In the genomic region with DNA sequence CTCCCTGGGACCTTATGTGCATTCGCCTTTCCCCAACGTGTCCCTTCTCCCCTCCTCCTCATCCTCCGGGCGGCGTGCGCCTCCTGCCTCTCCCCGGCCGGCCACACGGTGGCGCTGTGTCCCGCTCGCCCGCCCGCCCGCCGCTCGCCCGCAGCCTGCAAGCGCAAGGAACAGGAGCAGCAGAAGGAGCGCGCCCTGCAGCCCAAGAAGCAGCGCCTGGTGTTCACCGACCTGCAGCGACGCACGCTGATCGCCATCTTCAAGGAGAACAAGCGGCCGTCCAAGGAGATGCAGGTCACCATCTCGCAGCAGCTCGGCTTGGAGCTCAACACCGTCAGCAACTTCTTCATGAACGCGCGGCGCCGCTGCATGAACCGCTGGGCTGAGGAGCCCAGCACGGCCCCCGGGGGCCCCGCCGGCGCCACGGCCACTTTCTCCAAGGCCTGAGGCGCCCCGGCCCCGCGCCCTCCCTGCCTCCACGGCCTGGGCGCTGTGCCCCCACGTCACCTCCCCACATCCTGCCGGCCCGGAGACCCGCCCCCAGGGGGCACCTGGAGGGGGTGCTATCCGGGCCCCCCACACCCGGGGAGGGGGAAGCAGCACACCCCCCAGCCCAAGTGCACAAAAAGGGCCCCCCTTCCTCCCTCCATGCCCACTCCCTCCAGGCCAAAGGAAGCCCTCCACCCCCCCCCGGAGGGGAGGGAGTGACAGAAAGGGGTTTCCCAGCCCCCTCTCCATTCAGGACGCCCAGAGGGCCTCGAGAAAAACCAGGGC, we compare ENCODE assay signal across 10 cellular contexts. TPM values are rescaled to one million over a fixed set of nuclear protein-coding genes. Genes with fewer than 3 reads are reported as not detected.
DNase-seq lines count a peak whose midpoint lies in the region; ATAC-seq and TF ChIP-seq lines count a peak whose summit lies in the region.
"Had no signal": no experiment of that assay in that cellular context is flagged by ENCODE, and none has a peak within 500 bp of the region (broad histone marks: within the 10 kb centered on the region; RNA-seq: fewer than 3 reads in every experiment).

No MANE protein-coding gene starts in this region.

- H3K36me3 ChIP-seq in gastrocnemius medialis: no peaks in the 10 kb centered on the region

- peaks cover 8% of the 10 kb centered on the region for H3K4me1 Mint-ChIP-seq in stimulated activated naive CD8-positive, alpha-beta T cell treated with anti-CD3 and anti-CD28 coated beads, Interleukin-15, amount 100 ng/mL, for 72 hours
- peaks cover 2 to 11% (median 5%) of the 10 kb centered on the region in 4 donors for H3K4me1 Mint-ChIP-seq in naive thymus-derived CD8-positive, alpha-beta T cell

- peaks cover 0 to 10% (median 0%) of the 10 kb centered on the region in 3 donors for H3K9me3 ChIP-seq in gastrocnemius medialis

- no peak for ATAC-seq in stimulated activated naive CD8-positive, alpha-beta T cell treated with anti-CD3 and anti-CD28 coated beads, Interleukin-15, Interleukin-2, amounts not matched to agents 100 U/mL and 50 U/mL, for 24 hours
- ATAC-seq in stimulated activated naive CD8-positive, alpha-beta T cell treated with anti-CD3 and anti-CD28 coated beads, Interleukin-15, amount 100 ng/mL, for 72 hours: no peak
- ATAC-seq in foreskin keratinocyte (no peak), gastrocnemius medialis (no peak)
- no peak for ATAC-seq in naive thymus-derived CD8-positive, alpha-beta T cell

- H3K27me3 ChIP-seq in foreskin keratinocyte (peaks cover 61% of the 10 kb centered on the region), gastrocnemius medialis (peaks cover 53 to 92% (median 57%) of the 10 kb centered on the region in 3 donors)

- H3K4me3 ChIP-seq in gastrocnemius medialis: no peak overlapping the region

- H3K4me1 ChIP-seq in foreskin keratinocyte (peaks cover 12% of the 10 kb centered on the region), gastrocnemius medialis (no peaks in the 10 kb centered on the region)

- peaks cover 10 to 19% (median 10%) of the 10 kb centered on the region in 3 donors for H3K36me3 Mint-ChIP-seq in naive thymus-derived CD8-positive, alpha-beta T cell

- peak; percentile 49 for DNase-seq in stimulated activated naive CD8-positive, alpha-beta T cell treated with anti-CD3 and anti-CD28 coated beads, Interleukin-15, Interleukin-2, amounts not matched to agents 100 U/mL and 50 U/mL, for 24 hours
- no peak for DNase-seq in stimulated activated naive CD8-positive, alpha-beta T cell treated with anti-CD3 and anti-CD28 coated beads, Interleukin-15, amount 100 ng/mL, for 72 hours
- DNase-seq in RKO (ENCODE audit: low spot score) (peak; percentile 20), foreskin keratinocyte (no peak), Kasumi-1 (lab: John Stamatoyannopoulos, UW) (no peak), gastrocnemius medialis (no peak), putamen (ENCODE audit: low spot score) (no peak)
- no peak for DNase-seq in naive thymus-derived CD8-positive, alpha-beta T cell
- DNase-seq: activated T-cell treated with anti-CD3 and anti-CD28 coated beads, Interleukin-2, amount 50 U/mL, for 1 hour; KBM-7 had no signal

- H3K9me3 Mint-ChIP-seq in stimulated activated naive CD8-positive, alpha-beta T cell treated with anti-CD3 and anti-CD28 coated beads, Interleukin-15, amount 100 ng/mL, for 72 hours: peaks cover 8 to 14% of the 10 kb centered on the region in 2 donors
- H3K9me3 Mint-ChIP-seq in naive thymus-derived CD8-positive, alpha-beta T cell: peaks cover 0 to 35% (median 14%) of the 10 kb centered on the region in 9 donors

- H3K4me3 Mint-ChIP-seq in stimulated activated naive CD8-positive, alpha-beta T cell treated with anti-CD3 and anti-CD28 coated beads, Interleukin-15, amount 100 ng/mL, for 72 hours: no peak overlapping the region
- H3K4me3 Mint-ChIP-seq in naive thymus-derived CD8-positive, alpha-beta T cell: peak overlapping the region in 1 of 10 donors; percentile 2

- H3K27ac Mint-ChIP-seq in stimulated activated naive CD8-positive, alpha-beta T cell treated with anti-CD3 and anti-CD28 coated beads, Interleukin-15, amount 100 ng/mL, for 72 hours: no peak overlapping the region
- H3K27ac Mint-ChIP-seq in naive thymus-derived CD8-positive, alpha-beta T cell: no peak overlapping the region

- H3K27ac ChIP-seq in foreskin keratinocyte (no peak overlapping the region), gastrocnemius medialis (no peak overlapping the region)

- in situ Hi-C loops in gastrocnemius medialis (cut with MboI; ENCODE audit: low sequenced_read_pairs in 4 of 4): loop anchor here in 1 of 4 donors (25.0 kb wide), 1 partner anchor 238 kb away; no protein-coding TSS in a partner anchor

- no peak for TF ChIP-seq POLR2A in gastrocnemius medialis (IDR thresholded peaks at IDR 0.05)

- intact Hi-C loops in gastrocnemius medialis (cut with DNase I; ENCODE audit: low total_unique reads): no loop called here

- POLR2A ChIA-PET in naive thymus-derived CD8-positive, alpha-beta T cell (lab: Charles Lee): no interaction called here

- TF ChIP-seq CTCF in foreskin keratinocyte (conservative IDR thresholded peaks at IDR 0.05): peak; percentile 68
- peak in 2 of 5 experiments; percentile 18 to 54 for TF ChIP-seq CTCF in gastrocnemius medialis (IDR thresholded peaks at IDR 0.05 in 4 of 5, conservative IDR thresholded peaks at IDR 0.05 in 1 of 5)

- H3K27me3 Mint-ChIP-seq in stimulated activated naive CD8-positive, alpha-beta T cell treated with anti-CD3 and anti-CD28 coated beads, Interleukin-15, amount 100 ng/mL, for 72 hours: peaks cover 99% of the 10 kb centered on the region
- H3K27me3 Mint-ChIP-seq in naive thymus-derived CD8-positive, alpha-beta T cell: peaks cover 41 to 88% (median 61%) of the 10 kb centered on the region in 5 donors

RNA-seq across cellular contexts. Expression of gene ONECUT3, which starts 21.9 kb away (rescaled TPM):
- not detected in 2 replicates for total RNA-seq in foreskin keratinocyte
- not detected in 2 replicates for polyA plus RNA-seq in foreskin keratinocyte
- total RNA-seq in gastrocnemius medialis: not detected
- not detected for total RNA-seq in naive thymus-derived CD8-positive, alpha-beta T cell
- not detected for polyA plus RNA-seq in naive thymus-derived CD8-positive, alpha-beta T cell

RNA-seq across cellular contexts. Expression of gene ATP8B3, which starts 36.9 kb away (rescaled TPM):
- 1.1 and 1.3 TPM in 2 replicates for total RNA-seq in foreskin keratinocyte
- 0.47 and 0.51 TPM in 2 replicates for polyA plus RNA-seq in foreskin keratinocyte
- under 1 TPM in 2 of 4 donors, not detected in 2; 0.09 to 0.24 TPM for total RNA-seq in gastrocnemius medialis
- total RNA-seq in naive thymus-derived CD8-positive, alpha-beta T cell: 1 to 10 TPM; 1.6 to 1.8 TPM
- polyA plus RNA-seq in naive thymus-derived CD8-positive, alpha-beta T cell: 1 to 10 TPM in 1 of 3 donors, under 1 TPM in 2; 0.52 to 1.3 (median 0.59) TPM

Comparison
In these comparisons a context has a peak if more than half of its experiments do, and no peak if none do; other contexts are left out.
1. DNase-seq: peak in stimulated activated naive CD8-positive, alpha-beta T cell treated with anti-CD3 and anti-CD28 coated beads, Interleukin-15, Interleukin-2, amounts not matched to agents 100 U/mL and 50 U/mL, for 24 hours (single experiment) and RKO (single experiment); none in stimulated activated naive CD8-positive, alpha-beta T cell treated with anti-CD3 and anti-CD28 coated beads, Interleukin-15, amount 100 ng/mL, for 72 hours (0 of 2), foreskin keratinocyte (0 of 2), Kasumi-1 (0 of 2), gastrocnemius medialis (0 of 2), putamen (single experiment) and naive thymus-derived CD8-positive, alpha-beta T cell (0 of 10).